Comparison of ENCODE assay signal across 13 cellular contexts in the genomic region with DNA sequence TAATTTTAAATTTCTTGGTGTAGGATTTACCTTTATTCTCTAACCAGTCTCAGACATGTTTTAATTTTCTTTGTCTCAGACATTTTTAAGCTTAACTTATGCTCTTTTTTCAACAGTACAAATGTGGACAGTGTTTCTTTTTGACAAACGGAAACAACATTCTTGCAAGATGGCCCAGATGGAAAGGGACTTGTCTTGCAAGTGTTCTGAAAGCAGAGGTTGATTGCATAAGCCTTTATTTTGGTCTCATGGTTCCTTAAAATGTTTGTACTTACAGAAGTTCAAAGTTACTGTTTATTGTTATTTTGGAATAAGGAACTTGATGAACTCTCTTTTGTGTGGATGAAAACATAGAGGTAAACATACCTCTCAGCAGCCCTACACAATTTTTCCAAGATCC. TPM values are rescaled to one million over a fixed set of nuclear protein-coding genes. Genes with fewer than 3 reads are reported as not detected.
DNase-seq lines count a peak whose midpoint lies in the region; FAIRE-seq and TF ChIP-seq lines count a peak whose summit lies in the region.
"Had no signal": no experiment of that assay in that cellular context is flagged by ENCODE, and none has a peak within 500 bp of the region (broad histone marks: within the 10 kb centered on the region; RNA-seq: fewer than 3 reads in every experiment).

No MANE protein-coding gene starts in this region.

- no peaks in the 10 kb centered on the region for H3K9me3 Mint-ChIP-seq in activated T-cell treated with anti-CD3 and anti-CD28 coated beads, Interleukin-2, amount 50 U/mL, for 24 hours
- no peaks in the 10 kb centered on the region for H3K9me3 Mint-ChIP-seq in activated CD4-positive, alpha-beta memory T cell treated with anti-CD3 and anti-CD28 coated beads for 36 hours
- H3K9me3 Mint-ChIP-seq: WTC11 had no signal

- peak overlapping the region; percentile 96 for H3K27ac Mint-ChIP-seq in activated T-cell treated with anti-CD3 and anti-CD28 coated beads, Interleukin-2, amount 50 U/mL, for 24 hours
- H3K27ac Mint-ChIP-seq in activated CD4-positive, alpha-beta memory T cell treated with anti-CD3 and anti-CD28 coated beads for 36 hours, result peak overlapping the region; percentile 85
- H3K27ac Mint-ChIP-seq: WTC11 had no signal

- intact Hi-C loops in activated CD4-positive, alpha-beta memory T cell treated with anti-CD3 and anti-CD28 coated beads for 36 hours (cut with micrococcal nuclease), result no loop called here

- H3K4me3 Mint-ChIP-seq in activated T-cell treated with anti-CD3 and anti-CD28 coated beads, Interleukin-2, amount 50 U/mL, for 24 hours, result peak overlapping the region; percentile 24
- peak overlapping the region; percentile 37 for H3K4me3 Mint-ChIP-seq in activated CD4-positive, alpha-beta memory T cell treated with anti-CD3 and anti-CD28 coated beads for 36 hours
- H3K4me3 Mint-ChIP-seq: WTC11 had no signal

- CTCF ChIA-PET in activated CD4-positive, alpha-beta memory T cell treated with anti-CD3 and anti-CD28 coated beads for 36 hours (lab: Charles Lee), result interaction anchor here (1.1 kb wide), 1 partner anchor 15 kb away, joined by 5 read pairs; no protein-coding TSS in a partner anchor

- H3K4me3 ChIP-seq in liver (ENCODE audit: low read depth in 1 of 3, low read length in 3 of 3) (no peak overlapping the region), thymus (ENCODE audit: low read length) (no peak overlapping the region)

- no peak for TF ChIP-seq CTCF in liver (IDR thresholded peaks at IDR 0.05; ENCODE audit: low read depth, low read length, missing input control)

- no peaks in the 10 kb centered on the region for H3K36me3 ChIP-seq in liver (ENCODE audit: control insufficient read depth in 4 of 4, insufficient read depth in 3 of 4, low read depth in 1 of 4, low read length in 3 of 4)
- peaks cover under 1% of the 10 kb centered on the region for H3K36me3 ChIP-seq in thymus (ENCODE audit: control insufficient read depth, insufficient read depth)

- peaks cover 92% of the 10 kb centered on the region for H3K4me1 Mint-ChIP-seq in activated T-cell treated with anti-CD3 and anti-CD28 coated beads, Interleukin-2, amount 50 U/mL, for 24 hours (ENCODE audit: low read depth)
- H3K4me1 Mint-ChIP-seq in activated CD4-positive, alpha-beta memory T cell treated with anti-CD3 and anti-CD28 coated beads for 36 hours (ENCODE audit: low read depth), result peaks cover 91% of the 10 kb centered on the region
- H3K4me1 Mint-ChIP-seq: WTC11 had no signal

- no peaks in the 10 kb centered on the region for H3K27me3 Mint-ChIP-seq in activated T-cell treated with anti-CD3 and anti-CD28 coated beads, Interleukin-2, amount 50 U/mL, for 24 hours
- H3K27me3 Mint-ChIP-seq in activated CD4-positive, alpha-beta memory T cell treated with anti-CD3 and anti-CD28 coated beads for 36 hours, result no peaks in the 10 kb centered on the region

- H3K36me3 Mint-ChIP-seq in activated T-cell treated with anti-CD3 and anti-CD28 coated beads, Interleukin-2, amount 50 U/mL, for 24 hours (ENCODE audit: low read depth), result peaks cover 72% of the 10 kb centered on the region
- H3K36me3 Mint-ChIP-seq in activated CD4-positive, alpha-beta memory T cell treated with anti-CD3 and anti-CD28 coated beads for 36 hours, result peaks cover 47% of the 10 kb centered on the region
- H3K36me3 Mint-ChIP-seq: WTC11 had no signal

- H3K27ac ChIP-seq in liver (ENCODE audit: low read depth in 1 of 2, low read length in 2 of 2) (peak overlapping the region; percentile 45 to 65), thymus (ENCODE audit: low read depth) (peak overlapping the region; percentile 81)
- H3K27ac ChIP-seq: epithelial cell of prostate had no signal

- FAIRE-seq in frontal cortex (lab: Jason Lieb, UNC), result no peak
- FAIRE-seq: astrocyte, islet of Langerhans had no signal

- H3K9me3 ChIP-seq in liver (ENCODE audit: control insufficient read depth in 4 of 4, low read length in 3 of 4) (no peaks in the 10 kb centered on the region), thymus (ENCODE audit: control insufficient read depth) (no peaks in the 10 kb centered on the region)

- WGBS in liver, result 77% methylated on average over 1 of the region's 1 CpG
- WGBS in thymus, result 76% methylated on average over 1 of the region's 1 CpG

- no peak for DNase-seq in activated T-cell treated with anti-CD3 and anti-CD28 coated beads, Interleukin-2, amount 50 U/mL, for 24 hours
- DNase-seq in activated T-cell treated with anti-CD3 and anti-CD28 coated beads for 4 hours (no peak), kidney tubule cell (ENCODE audit: low spot score) (no peak), frontal cortex (ENCODE audit: low spot score in 2 of 2) (no peak), GM03348 (ENCODE audit: low spot score) (no peak)
- DNase-seq in activated CD4-positive, alpha-beta memory T cell treated with anti-CD3 and anti-CD28 coated beads for 36 hours, result no peak
- DNase-seq: HCEC 1CT had no signal

- POLR2A ChIA-PET in activated CD4-positive, alpha-beta memory T cell treated with anti-CD3 and anti-CD28 coated beads for 36 hours (lab: Charles Lee), result interaction anchor here (4.8 to 7.6 kb wide), 2 partner anchors 13 to 23 kb away, joined by 36 to 97 read pairs; partner anchors contain the start of gene SMAP2

- H3K27me3 ChIP-seq in liver (ENCODE audit: control insufficient read depth in 4 of 4, insufficient read depth in 4 of 4, low read length in 3 of 4) (no peaks in the 10 kb centered on the region), thymus (ENCODE audit: control insufficient read depth, insufficient read depth) (no peaks in the 10 kb centered on the region)

- H3K9ac ChIP-seq in liver (ENCODE audit: low read depth in 1 of 2, low read length in 2 of 2), result no peak overlapping the region

- no peak for TF ChIP-seq RAD21 in liver (IDR thresholded peaks at IDR 0.05)

- H3K4me1 ChIP-seq in liver (ENCODE audit: control insufficient read depth in 4 of 4, insufficient read depth in 4 of 4, low read length in 3 of 4) (peaks cover 16 to 41% (median 29%) of the 10 kb centered on the region in 4 donors), thymus (ENCODE audit: control insufficient read depth, insufficient read depth, low read length) (peaks cover 35% of the 10 kb centered on the region)

TF ChIP-seq in liver, 16 proteins besides CTCF, POLR2A, EP300 and RAD21 (continues in another document):
- no peak for TF ChIP-seq GABPA (IDR thresholded peaks at IDR 0.05 in 1 of 2, conservative IDR thresholded peaks at IDR 0.05 in 1 of 2)
- TF ChIP-seq FOXA2 (IDR thresholded peaks at IDR 0.05), result no peak
- no peak for TF ChIP-seq FOXA1 (IDR thresholded peaks at IDR 0.05)
- TF ChIP-seq, protein P1, sequence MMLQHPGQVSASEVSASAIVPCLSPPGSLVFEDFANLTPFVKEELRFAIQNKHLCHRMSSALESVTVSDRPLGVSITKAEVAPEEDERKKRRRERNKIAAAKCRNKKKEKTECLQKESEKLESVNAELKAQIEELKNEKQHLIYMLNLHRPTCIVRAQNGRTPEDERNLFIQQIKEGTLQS (IDR thresholded peaks at IDR 0.05), result no peak
- no peak for TF ChIP-seq TAF1 (conservative IDR thresholded peaks at IDR 0.05)
- no peak for TF ChIP-seq JUND (IDR thresholded peaks at IDR 0.05)
- TF ChIP-seq ZBTB33 (IDR thresholded peaks at IDR 0.05), result no peak
- no peak for TF ChIP-seq HNF4A (conservative IDR thresholded peaks at IDR 0.05)
- TF ChIP-seq SP1 (IDR thresholded peaks at IDR 0.05), result no peak
- no peak for TF ChIP-seq YY1 (IDR thresholded peaks at IDR 0.05)
- TF ChIP-seq, protein P2, sequence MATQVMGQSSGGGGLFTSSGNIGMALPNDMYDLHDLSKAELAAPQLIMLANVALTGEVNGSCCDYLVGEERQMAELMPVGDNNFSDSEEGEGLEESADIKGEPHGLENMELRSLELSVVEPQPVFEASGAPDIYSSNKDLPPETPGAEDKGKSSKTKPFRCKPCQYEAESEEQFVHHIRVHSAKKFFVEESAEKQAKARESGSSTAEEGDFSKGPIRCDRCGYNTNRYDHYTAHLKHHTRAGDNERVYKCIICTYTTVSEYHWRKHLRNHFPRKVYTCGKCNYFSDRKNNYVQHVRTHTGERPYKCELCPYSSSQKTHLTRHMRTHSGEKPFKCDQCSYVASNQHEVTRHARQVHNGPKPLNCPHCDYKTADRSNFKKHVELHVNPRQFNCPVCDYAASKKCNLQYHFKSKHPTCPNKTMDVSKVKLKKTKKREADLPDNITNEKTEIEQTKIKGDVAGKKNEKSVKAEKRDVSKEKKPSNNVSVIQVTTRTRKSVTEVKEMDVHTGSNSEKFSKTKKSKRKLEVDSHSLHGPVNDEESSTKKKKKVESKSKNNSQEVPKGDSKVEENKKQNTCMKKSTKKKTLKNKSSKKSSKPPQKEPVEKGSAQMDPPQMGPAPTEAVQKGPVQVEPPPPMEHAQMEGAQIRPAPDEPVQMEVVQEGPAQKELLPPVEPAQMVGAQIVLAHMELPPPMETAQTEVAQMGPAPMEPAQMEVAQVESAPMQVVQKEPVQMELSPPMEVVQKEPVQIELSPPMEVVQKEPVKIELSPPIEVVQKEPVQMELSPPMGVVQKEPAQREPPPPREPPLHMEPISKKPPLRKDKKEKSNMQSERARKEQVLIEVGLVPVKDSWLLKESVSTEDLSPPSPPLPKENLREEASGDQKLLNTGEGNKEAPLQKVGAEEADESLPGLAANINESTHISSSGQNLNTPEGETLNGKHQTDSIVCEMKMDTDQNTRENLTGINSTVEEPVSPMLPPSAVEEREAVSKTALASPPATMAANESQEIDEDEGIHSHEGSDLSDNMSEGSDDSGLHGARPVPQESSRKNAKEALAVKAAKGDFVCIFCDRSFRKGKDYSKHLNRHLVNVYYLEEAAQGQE (IDR thresholded peaks at IDR 0.05), result no peak

RNA-seq across cellular contexts. Expression of gene SMAP2, which starts 22.9 kb away (rescaled TPM):
- 100 to 1,000 TPM; 250 to 254 TPM for total RNA-seq in activated CD4-positive, alpha-beta memory T cell treated with anti-CD3 and anti-CD28 coated beads for 36 hours
- 10 to 100 TPM; 20.0 to 36.8 TPM for total RNA-seq in liver
- polyA plus RNA-seq in liver, result 10 to 100 TPM; 25.5 to 34.1 TPM
- 251 TPM for polyA plus RNA-seq in thymus
- 28.1 TPM for total RNA-seq in frontal cortex

RNA-seq across cellular contexts. Expression of gene ZFP69B, which starts 53.9 kb away (rescaled TPM):
- total RNA-seq in activated CD4-positive, alpha-beta memory T cell treated with anti-CD3 and anti-CD28 coated beads for 36 hours, result 1 to 10 TPM; 4.8 to 5.7 TPM
- total RNA-seq in liver, result under 1 TPM; 0.79 to 0.92 TPM
- under 1 TPM; 0.19 to 0.45 TPM for polyA plus RNA-seq in liver
- polyA plus RNA-seq in thymus, result 1.4 TPM
- total RNA-seq in frontal cortex, result 11.8 TPM
